Comparison of ENCODE assay signal across 8 cellular contexts in genomic region chr22:46612904-46613605, GRCh38. TPM values are rescaled to one million over a fixed set of nuclear protein-coding genes. Genes with fewer than 3 reads are reported as not detected.
DNase-seq lines count a peak whose midpoint lies in the region; ATAC-seq and TF ChIP-seq lines count a peak whose summit lies in the region.

No MANE protein-coding gene starts in this region.

- H3K4me3 ChIP-seq in heart right ventricle, result peak overlapping the region in 2 of 10 donors; percentile 13 to 35

- H3K4me1 ChIP-seq in heart right ventricle, result peaks cover 28 to 64% (median 37%) of the 10 kb centered on the region in 9 donors

- DNase-seq in activated CD8-positive, alpha-beta memory T cell treated with anti-CD3 and anti-CD28 coated beads for 24 hours, result peak; percentile 71
- DNase-seq in heart right ventricle (no peak), NCI-H2081 (lab: John Stamatoyannopoulos, UW) (no peak), NCI-H1092 (lab: John Stamatoyannopoulos, UW) (no peak), inferior parietal cortex (ENCODE audit: extremely low spot score) (no peak)
- DNase-seq in stimulated activated CD4-positive, alpha-beta T cell treated with anti-CD3 and anti-CD28 coated beads, Interleukin-4, amount 100 ng/mL, for 48 hours (ENCODE audit: low read depth in 2 of 2), result peak; percentile 19 to 23

- 38 to 39% methylated on average over 23 of the region's 23 CpGs for WGBS in heart right ventricle, 2 donors

- H3K27ac ChIP-seq in heart right ventricle, result peak overlapping the region in 9 of 10 donors; percentile 21 to 76 (median 60)

- ATAC-seq in HG02678 (IDR thresholded peaks at IDR 0.05; ENCODE audit: unreplicated experiment) (peak; percentile 30), heart right ventricle (peak; percentile 50 to 70 (median 63)), HG03095 (IDR thresholded peaks at IDR 0.05; ENCODE audit: unreplicated experiment) (no peak)

- no peaks in the 10 kb centered on the region for H3K36me3 ChIP-seq in heart right ventricle

- H3K27me3 ChIP-seq in heart right ventricle, result no peaks in the 10 kb centered on the region

- intact Hi-C loops in heart right ventricle (cut with DNase I), result no loop called here

- no peaks in the 10 kb centered on the region for H3K9me3 ChIP-seq in heart right ventricle

- TF ChIP-seq CTCF in heart right ventricle (IDR thresholded peaks at IDR 0.05), result no peak

RNA-seq across cellular contexts. Expression of gene GRAMD4, which starts 7.1 kb away (rescaled TPM):
- 100 to 1,000 TPM in 3 of 10 donors, 10 to 100 TPM in 7; 53.9 to 143 (median 71.0) TPM for total RNA-seq in heart right ventricle
- 10 to 100 TPM; 29.3 to 33.3 TPM for polyA plus RNA-seq in heart right ventricle

Comparison
In these comparisons a context has a peak if more than half of its experiments do, and no peak if none do; other contexts are left out.
1. DNase-seq: peak in activated CD8-positive, alpha-beta memory T cell treated with anti-CD3 and anti-CD28 coated beads for 24 hours (single experiment) and stimulated activated CD4-positive, alpha-beta T cell treated with anti-CD3 and anti-CD28 coated beads, Interleukin-4, amount 100 ng/mL, for 48 hours (2 of 2); none in heart right ventricle (0 of 2), NCI-H2081 (0 of 2), NCI-H1092 (single experiment) and inferior parietal cortex (single experiment).